1 cellular context compared by ENCODE assay signal in genomic region chr21:38883142-38883541, GRCh38.
TF ChIP-seq lines count a peak whose summit lies in the region.

No MANE protein-coding gene starts in this region.

TF ChIP-seq in HepG2, 621 proteins besides CTCF, POLR2A, EP300 and RAD21:
- no peak for TF ChIP-seq CEBPZ (IDR thresholded peaks at IDR 0.05; ENCODE audit: low read length)
- TF ChIP-seq ZNF317 (CRISPR knock-in tag; IDR thresholded peaks at IDR 0.05), result peak; percentile 96
